In genomic region chr6:37631295-37631694, GRCh38 we compare ENCODE assay signal across 1 cellular context.
TF ChIP-seq lines count a peak whose summit lies in the region.

No MANE protein-coding gene starts in this region.

TF ChIP-seq in A549, 52 proteins besides CTCF, POLR2A, EP300 and RAD21 (continued from another document):
- TF ChIP-seq RNF2 (IDR thresholded peaks at IDR 0.05; ENCODE audit: borderline replicate concordance, low read depth) (no peak), ZC3H11A (IDR thresholded peaks at IDR 0.05) (no peak), NR3C1 (IDR thresholded peaks at IDR 0.05) (no peak), POLR2AphosphoS2 (conservative IDR thresholded peaks at IDR 0.05; ENCODE audit: low read length) (no peak)
